ENCODE assay signal across 9 cellular contexts in the genomic region with DNA sequence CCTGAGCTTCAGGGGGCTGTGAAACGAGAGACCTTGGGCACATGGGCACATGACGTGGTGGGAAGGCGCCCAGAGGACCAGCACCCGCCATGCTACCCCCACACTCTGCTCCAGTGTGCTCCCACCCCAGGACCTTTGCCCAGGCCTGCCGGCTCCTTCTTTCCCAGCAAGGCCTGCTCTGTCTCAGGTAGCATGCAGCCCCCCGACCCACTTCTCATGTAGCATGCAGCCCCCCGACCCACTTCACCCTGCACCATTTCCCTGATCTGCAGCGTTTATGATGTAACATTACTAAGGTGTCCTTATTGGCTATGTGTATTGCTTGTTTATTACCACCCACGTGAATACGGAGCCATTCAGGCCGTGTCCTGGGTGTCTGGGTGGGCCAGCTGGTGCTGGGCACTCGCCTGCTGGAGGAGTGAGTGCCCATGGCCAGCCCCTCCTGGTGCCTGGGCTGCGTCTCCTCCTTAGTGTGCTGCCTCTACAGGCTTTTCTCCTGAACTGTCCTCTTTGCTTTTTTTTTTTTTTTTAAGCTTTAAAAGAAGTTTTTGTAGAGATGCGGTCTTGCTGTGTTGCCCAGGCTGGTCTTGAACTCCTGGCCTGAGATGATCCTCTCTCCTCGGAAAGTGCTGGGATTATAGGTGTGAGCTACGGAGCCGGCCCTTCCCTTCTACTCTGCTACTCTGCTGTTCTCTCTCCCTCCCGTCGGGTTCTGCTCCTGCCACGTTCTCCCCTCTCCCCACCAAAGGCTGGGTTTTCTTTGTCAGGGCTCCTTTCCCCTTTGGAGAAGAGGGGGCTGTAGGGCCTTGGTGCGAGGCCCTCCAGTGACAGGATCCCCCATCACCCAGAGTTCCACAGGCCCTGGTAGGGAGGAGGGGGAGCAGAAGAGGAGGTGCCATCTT. TPM values are rescaled to one million over a fixed set of nuclear protein-coding genes. Genes with fewer than 3 reads are reported as not detected.
DNase-seq lines count a peak whose midpoint lies in the region; ATAC-seq, FAIRE-seq and TF ChIP-seq lines count a peak whose summit lies in the region.
"Had no signal": no experiment of that assay in that cellular context is flagged by ENCODE, and none has a peak within 500 bp of the region (broad histone marks: within the 10 kb centered on the region; RNA-seq: fewer than 3 reads in every experiment).

No MANE protein-coding gene starts in this region.

- no peak overlapping the region for H2AFZ ChIP-seq in K562 (ENCODE audit: low read depth, low read length)

- CTCF ChIA-PET in K562 (lab: Yijun Ruan, JAX; ENCODE audit: low intra/inter-chr PET ratio) = interaction anchor here (0.7 kb wide), 1 partner anchor 9 kb away, joined by 3 read pairs; no protein-coding TSS in a partner anchor
- CTCF ChIA-PET in CD8-positive, alpha-beta memory T cell (lab: Charles Lee) = interaction anchor here (1.6 kb wide), 1 partner anchor 84 kb away, joined by 5 read pairs; no protein-coding TSS in a partner anchor

- peaks cover 9 to 39% of the 10 kb centered on the region in 2 experiments; a peak in 3 of 5 replicates for H3K4me1 ChIP-seq in K562 (replicated peaks in 1 of 2; ENCODE audit: control insufficient read depth in 2 of 2, insufficient read depth in 2 of 2, low read length in 2 of 2)
- peaks cover 25 to 30% of the 10 kb centered on the region in 2 donors for H3K4me1 ChIP-seq in lung (ENCODE audit: control insufficient read depth in 2 of 2, insufficient read depth in 2 of 2, low read length in 2 of 2)
- H3K4me1 ChIP-seq in transverse colon = peaks cover 30 to 68% (median 49%) of the 10 kb centered on the region in 4 donors
- peaks cover 12% of the 10 kb centered on the region for H3K4me1 ChIP-seq in CD8-positive, alpha-beta memory T cell (ENCODE audit: insufficient read depth, low read length)

- WGBS in K562 (ENCODE audit: insufficient coverage, low coverage, missing lambda C conversion rate) = 69% methylated on average over 15 of the region's 21 CpGs
- WGBS in lung, 2 donors = 69 to 80% methylated on average over 21 of the region's 21 CpGs
- WGBS in transverse colon (ENCODE audit: low coverage in 1 of 2), 2 donors = 37 to 73% methylated on average over 4 to 18 of the region's 21 CpGs

- no peak overlapping the region for H3K4me2 ChIP-seq in K562 (ENCODE audit: insufficient read depth, low read length)
- H3K4me2 ChIP-seq: KMS-11 had no signal

- intact Hi-C loops in K562 (cut with micrococcal nuclease) = no loop called here
- intact Hi-C loops in transverse colon (cut with DNase I; ENCODE audit: low total_unique reads) = no loop called here

- peaks cover 17% of the 10 kb centered on the region; the same call in 1 of the 2 replicates for H4K20me1 ChIP-seq in K562 (replicated peaks; ENCODE audit: control insufficient read depth, insufficient read depth, low read length)

- no peaks in the 10 kb centered on the region for H3K9me3 Mint-ChIP-seq in activated naive CD8-positive, alpha-beta T cell treated with anti-CD3 and anti-CD28 coated beads, Interleukin-2, amount 10 ng/mL, durations not matched to agents 7 days and 5 days
- H3K9me3 Mint-ChIP-seq in activated naive CD8-positive, alpha-beta T cell treated with anti-CD3 and anti-CD28 coated beads, Interleukin-2, amount 50 U/mL, for 24 hours = no peaks in the 10 kb centered on the region
- H3K9me3 Mint-ChIP-seq in CD8-positive, alpha-beta memory T cell = no peaks in the 10 kb centered on the region

- TF ChIP-seq EP300 in K562 (IDR thresholded peaks at IDR 0.05; ENCODE audit: low read length) (no peak), transverse colon (IDR thresholded peaks at IDR 0.05; ENCODE audit: low read depth) (no peak)

- no peak for TF ChIP-seq RAD21 in K562 (CRISPR knock-in tag; conservative IDR thresholded peaks at IDR 0.05 in 1 of 2, IDR thresholded peaks at IDR 0.05 in 1 of 2)

- H3K27me3 ChIP-seq in K562 (ENCODE audit: control insufficient read depth in 2 of 2, insufficient read depth in 2 of 2, low read length in 2 of 2) (no peaks in the 10 kb centered on the region), lung (ENCODE audit: control insufficient read depth, insufficient read depth) (no peaks in the 10 kb centered on the region), transverse colon (no peaks in the 10 kb centered on the region)
- H3K27me3 ChIP-seq in CD8-positive, alpha-beta memory T cell (ENCODE audit: insufficient read depth, low read length, poor library complexity, severe bottlenecking) = no peaks in the 10 kb centered on the region

- in situ Hi-C loops in K562 (cut with MboI) = no loop called here
- in situ Hi-C loops in transverse colon (cut with MboI; ENCODE audit: low pct_ligation_motif_present in 1 of 4, low pct_unique_long_range_greater_than_20kb in 1 of 4, low sequenced_read_pairs in 3 of 4) = no loop called here

- H3K9me3 ChIP-seq in K562 (replicated peaks; ENCODE audit: control insufficient read depth, insufficient read depth, low read depth, low read length) (no peaks in the 10 kb centered on the region), lung (ENCODE audit: control insufficient read depth in 2 of 2, insufficient read depth in 1 of 2, low read length in 1 of 2) (no peaks in the 10 kb centered on the region), transverse colon (no peaks in the 10 kb centered on the region)
- H3K9me3 ChIP-seq in CD8-positive, alpha-beta memory T cell (ENCODE audit: low read length) = no peaks in the 10 kb centered on the region

- TF ChIP-seq CTCF in K562 (IDR thresholded peaks at IDR 0.05 in 2 of 3, conservative IDR thresholded peaks at IDR 0.05 in 1 of 3; ENCODE audit: insufficient read depth in 2 of 3, low read depth in 1 of 3, low read length in 3 of 3) (peak in 2 of 3 experiments; percentile 6 to 12; a peak in 1 of 6 replicates), lung (IDR thresholded peaks at IDR 0.05; ENCODE audit: control extremely low read depth, extremely low read depth) (no peak), transverse colon (IDR thresholded peaks at IDR 0.05) (peak in 2 of 5 experiments; percentile 8 to 25)

- no peak overlapping the region for H3K27ac ChIP-seq in K562 (ENCODE audit: extremely low read depth, low read depth, low read length)
- peak overlapping the region; percentile 24 to 87 for H3K27ac ChIP-seq in lung (ENCODE audit: low read depth in 1 of 2, low read length in 1 of 2)
- peak overlapping the region; percentile 59 to 77 (median 70) for H3K27ac ChIP-seq in transverse colon
- no peak overlapping the region for H3K27ac ChIP-seq in CD8-positive, alpha-beta memory T cell (ENCODE audit: low read depth, low read length)
- H3K27ac ChIP-seq: KMS-11 had no signal

- POLR2A ChIA-PET in activated naive CD8-positive, alpha-beta T cell treated with anti-CD3 and anti-CD28 coated beads, Interleukin-2, amount 10 ng/mL, durations not matched to agents 7 days and 5 days (lab: Charles Lee) = interaction anchor here (0.6 to 1.2 kb wide), 3 partner anchors 9 to 23 kb away, joined by 3 read pairs; no protein-coding TSS in a partner anchor
- POLR2A ChIA-PET in K562 (lab: Yijun Ruan, JAX) = interaction anchor here (1.5 kb wide), 1 partner anchor 10 kb away, joined by 5 read pairs; no protein-coding TSS in a partner anchor
- POLR2A ChIA-PET in CD8-positive, alpha-beta memory T cell (lab: Charles Lee) = interaction anchor here (0.6 kb wide), 1 partner anchor 119 kb away, joined by 3 read pairs; the partner anchor contains the start of gene PPP6R3

- H3K4me3 ChIP-seq in K562 = no peak overlapping the region
- H3K4me3 ChIP-seq in lung = no peak overlapping the region
- H3K4me3 ChIP-seq in transverse colon = no peak overlapping the region
- no peak overlapping the region for H3K4me3 ChIP-seq in CD8-positive, alpha-beta memory T cell (ENCODE audit: low read length)

- H3K9me1 ChIP-seq in K562 (ENCODE audit: control insufficient read depth, insufficient read depth, low read length) = no peaks in the 10 kb centered on the region

- no peaks in the 10 kb centered on the region for H3K27me3 Mint-ChIP-seq in activated naive CD8-positive, alpha-beta T cell treated with anti-CD3 and anti-CD28 coated beads, Interleukin-2, amount 10 ng/mL, durations not matched to agents 7 days and 5 days
- no peaks in the 10 kb centered on the region for H3K27me3 Mint-ChIP-seq in activated naive CD8-positive, alpha-beta T cell treated with anti-CD3 and anti-CD28 coated beads, Interleukin-2, amount 50 U/mL, for 24 hours
- H3K27me3 Mint-ChIP-seq in CD8-positive, alpha-beta memory T cell = peaks cover 0 to 5% of the 10 kb centered on the region in 2 donors

- DNase-seq in activated naive CD8-positive, alpha-beta T cell treated with anti-CD3 and anti-CD28 coated beads, Interleukin-2, amount 10 ng/mL, durations not matched to agents 7 days and 5 days = no peak
- DNase-seq in activated naive CD8-positive, alpha-beta T cell treated with anti-CD3 and anti-CD28 coated beads, Interleukin-2, amount 50 U/mL, for 24 hours = no peak
- DNase-seq in K562 (ENCODE audit: extremely low read depth in 1 of 4, low spot score in 3 of 4) (no peak), lung (ENCODE audit: low spot score) (no peak), transverse colon (no peak), NCI-H748 treated with DMSO at 0.1 percent for 48 hours (lab: John Stamatoyannopoulos, UW) (no peak)
- DNase-seq in CD8-positive, alpha-beta memory T cell = no peak

- no peak overlapping the region for H3K4me3 Mint-ChIP-seq in activated naive CD8-positive, alpha-beta T cell treated with anti-CD3 and anti-CD28 coated beads, Interleukin-2, amount 10 ng/mL, durations not matched to agents 7 days and 5 days
- no peak overlapping the region for H3K4me3 Mint-ChIP-seq in activated naive CD8-positive, alpha-beta T cell treated with anti-CD3 and anti-CD28 coated beads, Interleukin-2, amount 50 U/mL, for 24 hours
- no peak overlapping the region for H3K4me3 Mint-ChIP-seq in CD8-positive, alpha-beta memory T cell

- H3K4me1 Mint-ChIP-seq in activated naive CD8-positive, alpha-beta T cell treated with anti-CD3 and anti-CD28 coated beads, Interleukin-2, amount 10 ng/mL, durations not matched to agents 7 days and 5 days = peaks cover 49% of the 10 kb centered on the region
- peaks cover 32% of the 10 kb centered on the region for H3K4me1 Mint-ChIP-seq in activated naive CD8-positive, alpha-beta T cell treated with anti-CD3 and anti-CD28 coated beads, Interleukin-2, amount 50 U/mL, for 24 hours
- peaks cover 35 to 44% (median 43%) of the 10 kb centered on the region in 3 donors for H3K4me1 Mint-ChIP-seq in CD8-positive, alpha-beta memory T cell

- no peak for ATAC-seq in activated naive CD8-positive, alpha-beta T cell treated with anti-CD3 and anti-CD28 coated beads, Interleukin-2, amount 10 ng/mL, durations not matched to agents 7 days and 5 days (ENCODE audit: low read depth)
- ATAC-seq in activated naive CD8-positive, alpha-beta T cell treated with anti-CD3 and anti-CD28 coated beads, Interleukin-2, amount 50 U/mL, for 24 hours = no peak
- ATAC-seq in K562 (peak; percentile 18; the same call in 1 of the 3 replicates), lung (ENCODE audit: insufficient read depth, low FRiP score) (no peak), GM19351 (IDR thresholded peaks at IDR 0.05; ENCODE audit: unreplicated experiment) (no peak)

- peaks cover 17% of the 10 kb centered on the region for H3K36me3 Mint-ChIP-seq in activated naive CD8-positive, alpha-beta T cell treated with anti-CD3 and anti-CD28 coated beads, Interleukin-2, amount 10 ng/mL, durations not matched to agents 7 days and 5 days
- H3K36me3 Mint-ChIP-seq in activated naive CD8-positive, alpha-beta T cell treated with anti-CD3 and anti-CD28 coated beads, Interleukin-2, amount 50 U/mL, for 24 hours (ENCODE audit: low read depth) = no peaks in the 10 kb centered on the region
- no peaks in the 10 kb centered on the region for H3K36me3 Mint-ChIP-seq in CD8-positive, alpha-beta memory T cell

- peak overlapping the region in 1 of 2 experiments; percentile 72; a peak in 2 of 4 replicates for H3K9ac ChIP-seq in K562 (ENCODE audit: insufficient read depth in 1 of 2, low read depth in 2 of 2, low read length in 2 of 2)
- H3K9ac ChIP-seq: KMS-11 had no signal

- H3K27ac Mint-ChIP-seq in activated naive CD8-positive, alpha-beta T cell treated with anti-CD3 and anti-CD28 coated beads, Interleukin-2, amount 10 ng/mL, durations not matched to agents 7 days and 5 days = peak overlapping the region; percentile 32
- no peak overlapping the region for H3K27ac Mint-ChIP-seq in activated naive CD8-positive, alpha-beta T cell treated with anti-CD3 and anti-CD28 coated beads, Interleukin-2, amount 50 U/mL, for 24 hours
- peak overlapping the region in 1 of 8 donors; percentile 60 for H3K27ac Mint-ChIP-seq in CD8-positive, alpha-beta memory T cell

- no TSS peak for BruUV-seq in K562 (replicated peaks; lab: Mats Ljungman, UMichigan)

- TF ChIP-seq POLR2A in K562 (conservative IDR thresholded peaks at IDR 0.05) = no peak
- no peak for TF ChIP-seq POLR2A in transverse colon (IDR thresholded peaks at IDR 0.05)

- H3K36me3 ChIP-seq in K562 (ENCODE audit: control insufficient read depth, insufficient read depth, low read length) (0 out of 3 replicates have a peak, but pooled peaks cover 3% of the 10 kb centered on the region), lung (ENCODE audit: control insufficient read depth in 2 of 2, insufficient read depth in 2 of 2, low read length in 2 of 2) (no peaks in the 10 kb centered on the region), transverse colon (peaks cover 0 to 1% (median 0%) of the 10 kb centered on the region in 4 donors)
- no peaks in the 10 kb centered on the region for H3K36me3 ChIP-seq in CD8-positive, alpha-beta memory T cell (ENCODE audit: insufficient read depth, low read length)

- H3K79me2 ChIP-seq in K562 (ENCODE audit: control insufficient read depth, insufficient read depth, low read length) = peaks cover 47% of the 10 kb centered on the region

- FAIRE-seq in K562 (lab: Jason Lieb, UNC) = no peak

RNA-seq across cellular contexts. Expression of gene LRP5, which starts 29.4 kb away (rescaled TPM):
- 10 to 100 TPM; 22.3 to 23.3 TPM for total RNA-seq in activated naive CD8-positive, alpha-beta T cell treated with anti-CD3 and anti-CD28 coated beads, Interleukin-2, amount 10 ng/mL, durations not matched to agents 7 days and 5 days
- 28.3 and 69.8 TPM in 2 replicates for total RNA-seq in K562 (2011; cell fraction: chromatin; rRNA removed; ENCODE audit: low replicate concordance)
- 63.7 and 66.6 TPM in 2 replicates for total RNA-seq in K562 (2011; cell fraction: nucleolus; rRNA removed)
- total RNA-seq in K562 (2011; cell fraction: nucleoplasm; rRNA removed) = 37.9 and 42.2 TPM in 2 replicates
- total RNA-seq in K562 (2014; rRNA removed) = 14.9 and 23.8 TPM in 2 replicates
- 2.1 and 3.1 TPM in 2 replicates for total RNA-seq in K562 (2014; rRNA removed; fragmentation: Illumina TruSeq; extraction: Trizol)
- 13.6 and 15.3 TPM in 2 replicates for total RNA-seq in K562 (2015; rRNA removed; fragmentation: Illumina TruSeq; extraction: Trizol)
- total RNA-seq in K562 (2021) = 43.1 and 44.2 TPM in 2 replicates
- polyA plus RNA-seq in K562 (2011; rRNA removed) = 5.1 and 11.0 TPM in 2 replicates
- 9.1 and 15.7 TPM in 2 replicates for polyA plus RNA-seq in K562 (2011; cell fraction: cytosol; rRNA removed)
- polyA plus RNA-seq in K562 (2011; cell fraction: nucleus; rRNA removed) = 16.9 and 36.4 TPM in 2 replicates
- 24.9 and 36.3 TPM in 2 replicates for polyA plus RNA-seq in K562 (2012)
- polyA plus RNA-seq in K562 (2014; fragmentation: Illumina TruSeq; extraction: Trizol) = 13.5 and 28.2 TPM in 2 replicates
- polyA plus RNA-seq in K562 (2014; fragmentation: Nextera tagmentation; extraction: Ambion mirVana) = under 1 TPM; 0.48 to 0.63 TPM
- polyA plus RNA-seq in K562 (2014; rRNA removed) = 16.1 and 17.6 TPM in 2 replicates
- polyA minus RNA-seq in K562 (2011; rRNA and poly(A)+ RNA removed) = 7.7 and 11.3 TPM in 2 replicates
- polyA minus RNA-seq in K562 (2011; cell fraction: cytosol; rRNA and poly(A)+ RNA removed) = 21.3 and 34.5 TPM in 2 replicates
- polyA minus RNA-seq in K562 (2011; cell fraction: nucleus; rRNA and poly(A)+ RNA removed) = 24.4 and 27.9 TPM in 2 replicates
- total RNA-seq in lung = 10 to 100 TPM; 59.3 to 67.1 TPM
- polyA plus RNA-seq in lung = 10 to 100 TPM; 33.7 to 76.4 TPM
- total RNA-seq in transverse colon = 100 to 1,000 TPM in 1 of 4 donors, 10 to 100 TPM in 3; 72.6 to 138 (median 82.3) TPM
- 1 to 10 TPM; 7.5 to 9.9 TPM for total RNA-seq in CD8-positive, alpha-beta memory T cell
- 0.68 TPM for polyA plus RNA-seq in CD8-positive, alpha-beta memory T cell

Comparison
In these comparisons a context has a peak if more than half of its experiments do, and no peak if none do; other contexts are left out.
1. H3K27ac ChIP-seq: peak in lung (2 of 2) and transverse colon (4 of 4); none in K562 (single experiment) and CD8-positive, alpha-beta memory T cell (single experiment).